Comparison of ENCODE assay signal across 8 cellular contexts in genomic region chr13:45108716-45109706, GRCh38. TPM values are rescaled to one million over a fixed set of nuclear protein-coding genes. Genes with fewer than 3 reads are reported as not detected.
DNase-seq lines count a peak whose midpoint lies in the region; ATAC-seq, FAIRE-seq and TF ChIP-seq lines count a peak whose summit lies in the region.

No MANE protein-coding gene starts in this region.

- peak overlapping the region; percentile 21 for H2AFZ ChIP-seq in osteoblast (ENCODE audit: low read length)

- peaks cover 3% of the 10 kb centered on the region for H3K27me3 ChIP-seq in osteoblast (ENCODE audit: insufficient read depth, low read length)

- H3K36me3 ChIP-seq in osteoblast (ENCODE audit: insufficient read depth, low read length) = no peaks in the 10 kb centered on the region

- H3K27ac ChIP-seq in osteoblast (ENCODE audit: low read depth, low read length) = no peak overlapping the region

- H3K9me3 ChIP-seq in osteoblast (ENCODE audit: low read depth, low read length) = no peaks in the 10 kb centered on the region

- H3K4me1 ChIP-seq in osteoblast (ENCODE audit: insufficient read depth, low read length) = no peaks in the 10 kb centered on the region

- TF ChIP-seq CTCF in osteoblast (IDR thresholded peaks at IDR 0.05; ENCODE audit: extremely low read depth, low read depth, low read length) = no peak

- no peaks in the 10 kb centered on the region for H3K79me2 ChIP-seq in osteoblast (ENCODE audit: insufficient read depth, low read length)

- peak overlapping the region; percentile 16 for H3K4me3 ChIP-seq in osteoblast (ENCODE audit: insufficient read depth, low read length)

- peak; percentile 24 to 35 for DNase-seq in activated T-cell treated with anti-CD3 and anti-CD28 coated beads, Interleukin-2, amount 50 U/mL, for 48 hours
- DNase-seq in osteoblast (ENCODE audit: insufficient read length, low spot score, missing footprints) (peak; percentile 64), DMS53 treated with DMSO at 0.1 percent for 48 hours (lab: John Stamatoyannopoulos, UW; ENCODE audit: unreplicated experiment) (no peak), H54 (ENCODE audit: insufficient read length, low spot score) (no peak), NCI-H1436 (lab: John Stamatoyannopoulos, UW) (no peak), SHP77 (lab: John Stamatoyannopoulos, UW) (no peak)

- FAIRE-seq in H54 (lab: Jason Lieb, UNC) = no peak

- peak; percentile 62 for ATAC-seq in GM19043 (IDR thresholded peaks at IDR 0.05; ENCODE audit: low read depth, unreplicated experiment)
- ATAC-seq in HG02938 (IDR thresholded peaks at IDR 0.05; ENCODE audit: unreplicated experiment) = peak; percentile 86

- no peak for TF ChIP-seq POLR2A in H54 (IDR thresholded peaks at IDR 0.05; ENCODE audit: low read depth, low read length)

- no peaks in the 10 kb centered on the region for H4K20me1 ChIP-seq in osteoblast (ENCODE audit: insufficient read depth, low read length)

- H3K4me2 ChIP-seq in osteoblast (ENCODE audit: insufficient read depth, low read length) = peak overlapping the region; percentile 60

RNA-seq across cellular contexts. Expression of gene GTF2F2, which starts 11.3 kb away (rescaled TPM):
- total RNA-seq in osteoblast = 19.9 and 23.6 TPM in 2 replicates

Comparison
In these comparisons a context has a peak if more than half of its experiments do, and no peak if none do; other contexts are left out.
1. DNase-seq: peak in activated T-cell treated with anti-CD3 and anti-CD28 coated beads, Interleukin-2, amount 50 U/mL, for 48 hours (2 of 2) and osteoblast (single experiment); none in DMS53 treated with DMSO at 0.1 percent for 48 hours (single experiment), H54 (single experiment), NCI-H1436 (single experiment) and SHP77 (0 of 2).